Comparison of ENCODE assay signal across 9 cellular contexts in the genomic region with DNA sequence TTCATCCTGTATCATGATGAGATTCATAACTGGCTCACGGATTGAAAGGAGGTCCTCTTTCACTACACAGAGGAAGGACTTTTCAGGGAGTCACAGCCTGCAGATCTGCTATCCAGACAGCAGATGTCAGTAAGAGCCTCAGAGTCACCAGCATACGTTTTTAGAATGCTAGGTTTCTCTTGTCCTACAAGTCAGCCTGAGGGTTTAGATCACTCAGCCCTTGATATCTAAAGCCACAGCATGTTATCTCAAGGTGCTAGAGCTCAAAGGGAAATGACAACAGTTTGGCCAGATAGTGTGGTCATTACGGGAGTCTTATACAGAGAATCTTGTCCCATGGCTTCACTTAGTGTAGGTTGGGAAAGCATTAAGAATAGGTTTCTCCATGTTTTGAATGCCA. TPM values are rescaled to one million over a fixed set of nuclear protein-coding genes. Genes with fewer than 3 reads are reported as not detected.
DNase-seq lines count a peak whose midpoint lies in the region; ATAC-seq and TF ChIP-seq lines count a peak whose summit lies in the region.
"Had no signal": no experiment of that assay in that cellular context is flagged by ENCODE, and none has a peak within 500 bp of the region (broad histone marks: within the 10 kb centered on the region; RNA-seq: fewer than 3 reads in every experiment).

No MANE protein-coding gene starts in this region.

- no peaks in the 10 kb centered on the region for H3K79me1 ChIP-seq in neuronal stem cell (ENCODE audit: low read depth, low read length)

- H3K36me3 ChIP-seq in ovary (no peaks in the 10 kb centered on the region), neuronal stem cell (replicated peaks in 1 of 2; ENCODE audit: control insufficient read depth in 2 of 2, insufficient read depth in 2 of 2, low read length in 2 of 2) (no peaks in the 10 kb centered on the region)

- no peaks in the 10 kb centered on the region for H3K4me1 Mint-ChIP-seq in activated naive CD4-positive, alpha-beta T cell treated with anti-CD3 and anti-CD28 coated beads for 36 hours (ENCODE audit: low read depth)
- H3K4me1 Mint-ChIP-seq: central memory CD8-positive, alpha-beta T cell had no signal

- no peak overlapping the region for H3K14ac ChIP-seq in neuronal stem cell (ENCODE audit: low read length)

- H3K9me3 ChIP-seq in ovary (no peaks in the 10 kb centered on the region), neuronal stem cell (replicated peaks in 1 of 2; ENCODE audit: control insufficient read depth in 2 of 2, insufficient read depth in 1 of 2, low read depth in 1 of 2, low read length in 2 of 2) (no peaks in the 10 kb centered on the region)

- H2BK12ac ChIP-seq in neuronal stem cell (ENCODE audit: low read length), result no peak overlapping the region

- no peak overlapping the region for H2AK5ac ChIP-seq in neuronal stem cell (ENCODE audit: low read depth, low read length)

- no peak overlapping the region for H4K91ac ChIP-seq in neuronal stem cell (ENCODE audit: low read depth, low read length, poor library complexity)

- TF ChIP-seq CTCF in WI38 (IDR thresholded peaks at IDR 0.05; ENCODE audit: low read depth, low read length) (peak; percentile 53), ovary (IDR thresholded peaks at IDR 0.05) (no peak)

- no peak overlapping the region for H3K4me2 ChIP-seq in neuronal stem cell (ENCODE audit: insufficient read depth, low read length, poor library complexity, severe bottlenecking)

- peak; percentile 10 for DNase-seq in activated naive CD4-positive, alpha-beta T cell treated with anti-CD3 and anti-CD28 coated beads for 36 hours
- DNase-seq in activated naive CD4-positive, alpha-beta T cell treated with anti-CD3 and anti-CD28 coated beads, Interleukin-2, amount 50 U/mL, for 16 hours, result no peak
- peak; percentile 64 for DNase-seq in LHCN-M2 (ENCODE audit: low read depth)
- DNase-seq in left kidney (ENCODE audit: low read depth, low spot score), result peak; percentile 51
- no peak for DNase-seq in ovary
- DNase-seq in neuronal stem cell (ENCODE audit: low spot score), result no peak

- no peak for TF ChIP-seq POLR2A in ovary (IDR thresholded peaks at IDR 0.05)

- no peak for ATAC-seq in GM21717 (IDR thresholded peaks at IDR 0.05; ENCODE audit: unreplicated experiment)

- no peak overlapping the region for H2BK15ac ChIP-seq in neuronal stem cell (ENCODE audit: low read length)

- no peak for TF ChIP-seq EP300 in ovary (IDR thresholded peaks at IDR 0.05)

- H3K27ac Mint-ChIP-seq in activated naive CD4-positive, alpha-beta T cell treated with anti-CD3 and anti-CD28 coated beads for 36 hours, result no peak overlapping the region

- 15 to 22% (median 20%) methylated on average over 3 of the region's 3 CpGs for WGBS in ovary, 3 donors
- no CpG with 5 or more reads among the region's 3 CpGs for WGBS in neuronal stem cell (ENCODE audit: extremely low coverage in 2 of 2, insufficient read length in 2 of 2, insufficient replicate concordance in 1 of 2), 2 donors

- no peak overlapping the region for H3K18ac ChIP-seq in neuronal stem cell (ENCODE audit: low read length)

- H3K4me1 ChIP-seq in ovary (ENCODE audit: insufficient read depth), result no peaks in the 10 kb centered on the region
- H3K4me1 ChIP-seq in neuronal stem cell (ENCODE audit: control insufficient read depth in 2 of 2, insufficient read depth in 1 of 2, low read depth in 1 of 2, low read length in 2 of 2), result no peaks in the 10 kb centered on the region

- H3K9me3 Mint-ChIP-seq in activated naive CD4-positive, alpha-beta T cell treated with anti-CD3 and anti-CD28 coated beads for 36 hours, result no peaks in the 10 kb centered on the region
- H3K9me3 Mint-ChIP-seq: central memory CD8-positive, alpha-beta T cell had no signal

- H3K4me3 ChIP-seq in WI38 (ENCODE audit: low read depth, low read length), result no peak overlapping the region
- no peak overlapping the region for H3K4me3 ChIP-seq in ovary
- H3K4me3 ChIP-seq in neuronal stem cell (ENCODE audit: low read length in 2 of 2), result no peak overlapping the region

- no peaks in the 10 kb centered on the region for H3K27me3 ChIP-seq in ovary
- H3K27me3 ChIP-seq in neuronal stem cell (ENCODE audit: control insufficient read depth in 3 of 3, insufficient read depth in 3 of 3, low read depth in 1 of 3, low read length in 3 of 3), result no peaks in the 10 kb centered on the region

- no peak overlapping the region for H2AFZ ChIP-seq in neuronal stem cell (ENCODE audit: low read length)

- H3K9ac ChIP-seq in neuronal stem cell (ENCODE audit: low read depth, low read length, poor library complexity), result no peak overlapping the region

- H3K27ac ChIP-seq in ovary, result no peak overlapping the region
- no peak overlapping the region for H3K27ac ChIP-seq in neuronal stem cell (replicated peaks; ENCODE audit: low read length)

- intact Hi-C loops in activated naive CD4-positive, alpha-beta T cell treated with anti-CD3 and anti-CD28 coated beads for 36 hours (cut with micrococcal nuclease), result loop anchor here (5.0 kb wide), 1 partner anchor 736 kb away; no protein-coding TSS in a partner anchor
- intact Hi-C loops in ovary (cut with DNase I), result no loop called here

- no peak overlapping the region for H2BK120ac ChIP-seq in neuronal stem cell (ENCODE audit: low read depth, low read length)

- no peak overlapping the region for H3K4me3 Mint-ChIP-seq in activated naive CD4-positive, alpha-beta T cell treated with anti-CD3 and anti-CD28 coated beads for 36 hours
- H3K4me3 Mint-ChIP-seq: central memory CD8-positive, alpha-beta T cell had no signal

- CTCF ChIA-PET in activated naive CD4-positive, alpha-beta T cell treated with anti-CD3 and anti-CD28 coated beads for 36 hours (lab: Charles Lee), result interaction anchor here (1.3 to 2.6 kb wide), 3 partner anchors 19 to 191 kb away, joined by 4 to 8 read pairs (median 7); no protein-coding TSS in a partner anchor

- H3K4ac ChIP-seq in neuronal stem cell (ENCODE audit: low read length), result no peak overlapping the region

- H3K36me3 Mint-ChIP-seq in activated naive CD4-positive, alpha-beta T cell treated with anti-CD3 and anti-CD28 coated beads for 36 hours (ENCODE audit: low read depth), result no peaks in the 10 kb centered on the region

- H2BK5ac ChIP-seq in neuronal stem cell (ENCODE audit: low read length), result no peak overlapping the region

- H3K23ac ChIP-seq in neuronal stem cell (ENCODE audit: low read depth, low read length, poor library complexity), result no peak overlapping the region

- H3K27me3 Mint-ChIP-seq in activated naive CD4-positive, alpha-beta T cell treated with anti-CD3 and anti-CD28 coated beads for 36 hours (ENCODE audit: low read depth), result peaks cover 7% of the 10 kb centered on the region

- no peak overlapping the region for H4K8ac ChIP-seq in neuronal stem cell (ENCODE audit: low read depth, low read length)

RNA-seq across cellular contexts. Expression of gene SLC46A2, which starts 30.9 kb away (rescaled TPM):
- total RNA-seq in activated naive CD4-positive, alpha-beta T cell treated with anti-CD3 and anti-CD28 coated beads for 36 hours, result not detected
- total RNA-seq in LHCN-M2 (2014; rRNA removed) (not detected in 2 replicates), ovary (under 1 TPM in 2 of 7 donors, not detected in 5; 0.12 to 0.95 TPM)
- polyA plus RNA-seq in LHCN-M2 (2012), result not detected
- polyA plus RNA-seq in ovary, result 1 to 10 TPM in 1 of 2 donors, under 1 TPM in 1; 0.04 to 1.2 TPM
- not detected for polyA plus RNA-seq in neuronal stem cell (2013, experiment 1 of 2)
- not detected for polyA plus RNA-seq in neuronal stem cell (2013, experiment 2 of 2)

Comparison
In these comparisons a context has a peak if more than half of its experiments do, and no peak if none do; other contexts are left out.
1. DNase-seq: peak in activated naive CD4-positive, alpha-beta T cell treated with anti-CD3 and anti-CD28 coated beads for 36 hours (single experiment), LHCN-M2 (single experiment) and left kidney (single experiment); none in activated naive CD4-positive, alpha-beta T cell treated with anti-CD3 and anti-CD28 coated beads, Interleukin-2, amount 50 U/mL, for 16 hours (single experiment), ovary (0 of 5) and neuronal stem cell (single experiment).